In the genomic region with DNA sequence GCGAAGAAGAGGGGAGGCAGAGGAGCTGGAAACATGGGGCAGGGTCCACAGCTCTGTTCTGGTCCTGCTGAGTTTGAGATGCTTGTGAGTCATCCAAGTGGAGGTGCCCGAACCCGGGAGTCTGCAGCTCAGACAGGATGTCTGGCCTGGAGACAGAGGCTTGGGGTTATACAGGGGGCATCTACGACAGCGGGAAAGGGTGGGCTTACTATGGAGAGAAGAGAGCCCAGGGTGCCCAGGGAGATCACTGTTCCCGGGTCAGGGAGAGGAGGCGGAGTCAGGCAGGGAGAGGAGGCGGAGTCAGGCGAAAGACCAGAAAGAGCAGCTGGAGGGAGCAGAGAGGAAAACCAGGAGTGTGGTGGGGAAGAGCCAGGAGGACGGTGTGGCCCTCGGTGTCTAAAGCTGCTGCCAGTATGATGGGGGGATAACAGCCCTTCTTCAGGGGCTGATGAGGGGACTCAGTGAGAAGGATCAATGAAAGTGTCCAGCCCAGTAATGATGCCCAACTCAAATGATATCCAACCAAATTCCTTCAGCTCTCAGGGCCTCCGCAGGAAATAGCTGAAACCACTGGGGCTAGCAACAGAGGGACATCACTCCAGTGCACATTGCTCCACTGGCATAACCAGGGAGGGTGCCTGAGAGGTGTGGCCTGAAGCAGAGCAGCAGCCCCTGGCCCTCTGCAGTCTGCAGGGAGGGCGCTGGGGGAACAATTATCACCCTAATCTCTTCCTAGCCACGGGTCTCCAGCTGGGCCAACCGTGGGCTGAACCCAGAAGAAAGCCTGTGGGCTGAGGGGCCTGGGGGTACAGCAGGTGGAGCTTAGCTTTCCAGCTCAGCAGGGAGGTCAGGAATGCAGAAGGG, we compare ENCODE assay signal across 1 cellular context.
A peak's percentile ranks its signal among the peaks of the same experiment; 100 is the strongest.
TF ChIP-seq lines count a peak whose summit lies in the region.

No MANE protein-coding gene starts in this region.

TF ChIP-seq in H1, 55 proteins besides CTCF, POLR2A, EP300 and RAD21:
- TF ChIP-seq SIRT6 (IDR thresholded peaks at IDR 0.05; ENCODE audit: low read length) (no peak), ZNF274 (IDR thresholded peaks at IDR 0.05; ENCODE audit: borderline replicate concordance, extremely low read depth, low read length) (no peak), HDAC2 (IDR thresholded peaks at IDR 0.05; ENCODE audit: borderline replicate concordance in 1 of 2, low read depth in 2 of 2, low read length in 2 of 2) (no peak), SRF (IDR thresholded peaks at IDR 0.05; ENCODE audit: low read depth, low read length) (no peak), SP1 (IDR thresholded peaks at IDR 0.05; ENCODE audit: low read depth, low read length) (peak; percentile 26; the same call in 1 of the 2 replicates), JUND (IDR thresholded peaks at IDR 0.05; ENCODE audit: low read length) (no peak), RNF2 (IDR thresholded peaks at IDR 0.05; ENCODE audit: borderline replicate concordance, low read depth, low read length, missing control alignments, poor library complexity, severe bottlenecking) (no peak), EZH2 (IDR thresholded peaks at IDR 0.05; ENCODE audit: low read depth, low read length, severe bottlenecking) (peak; percentile 32), KDM5A (IDR thresholded peaks at IDR 0.05; ENCODE audit: low read length) (no peak), RXRA (IDR thresholded peaks at IDR 0.05; ENCODE audit: insufficient read depth, low read depth, low read length) (no peak), ASH2L (IDR thresholded peaks at IDR 0.05; ENCODE audit: low read length) (peak; percentile 57), BACH1 (IDR thresholded peaks at IDR 0.05; ENCODE audit: low read length) (no peak), SIX5 (IDR thresholded peaks at IDR 0.05; ENCODE audit: low read depth, low read length) (no peak)
